ENCODE assay signal across 16 cellular contexts in genomic region chr11:26778000-26778757, GRCh38. TPM values are rescaled to one million over a fixed set of nuclear protein-coding genes. Genes with fewer than 3 reads are reported as not detected.
DNase-seq lines count a peak whose midpoint lies in the region; ATAC-seq, FAIRE-seq and TF ChIP-seq lines count a peak whose summit lies in the region.
"Had no signal": no experiment of that assay in that cellular context is flagged by ENCODE, and none has a peak within 500 bp of the region (broad histone marks: within the 10 kb centered on the region; RNA-seq: fewer than 3 reads in every experiment).

No MANE protein-coding gene starts in this region.

- H3K4me3 ChIP-seq in HFF-Myc (replicated peaks; ENCODE audit: low read depth, low read length) (no peak overlapping the region), SK-N-MC (peak overlapping the region; percentile 37), gastroesophageal sphincter (no peak overlapping the region)
- H3K4me3 ChIP-seq: gastrocnemius medialis, left ventricle myocardium inferior had no signal

- H3K4me1 ChIP-seq in gastroesophageal sphincter: peaks cover 0 to 22% (median 4%) of the 10 kb centered on the region in 3 donors
- H3K4me1 ChIP-seq: gastrocnemius medialis had no signal

- H3K9me3 ChIP-seq in SK-N-MC (ENCODE audit: low read depth, low read length) (no peaks in the 10 kb centered on the region), gastroesophageal sphincter (no peaks in the 10 kb centered on the region)
- H3K9me3 ChIP-seq: gastrocnemius medialis had no signal

- WGBS in gastroesophageal sphincter (ENCODE audit: low coverage in 1 of 2), 2 donors: 51 to 55% methylated on average over 8 of the region's 8 CpGs

- peak overlapping the region; percentile 64 for H3K27ac ChIP-seq in SK-N-MC
- H3K27ac ChIP-seq in gastroesophageal sphincter: peak overlapping the region in 1 of 4 donors; percentile 9
- H3K27ac ChIP-seq: gastrocnemius medialis, left ventricle myocardium inferior had no signal

- no peaks in the 10 kb centered on the region for H3K27me3 ChIP-seq in gastroesophageal sphincter
- H3K27me3 ChIP-seq: gastrocnemius medialis had no signal

- FAIRE-seq in D721Med (lab: Jason Lieb, UNC): no peak
- FAIRE-seq: HTR-8/SVneo had no signal

- peak; percentile 17 for DNase-seq in AG08396 (ENCODE audit: low spot score)
- DNase-seq in HFF-Myc (ENCODE audit: extremely low read depth, low read depth): peak; percentile 70
- DNase-seq in SK-N-MC (ENCODE audit: low read depth, low spot score): no peak
- no peak for DNase-seq in D721Med (ENCODE audit: insufficient read length, low spot score)
- DNase-seq in activated CD8-positive, alpha-beta memory T cell treated with anti-CD3 and anti-CD28 coated beads for 24 hours: no peak
- DNase-seq: activated T-cell treated with anti-CD3 and anti-CD28 coated beads for 4 hours; CD4-positive, CD25-positive, alpha-beta regulatory T cell; gastrocnemius medialis; left ventricle myocardium inferior; NCI-H2029; stimulated activated CD4-positive, alpha-beta T cell treated with anti-CD3 and anti-CD28 coated beads, Interleukin-1b, Interleukin-23, amount 100 ng/mL, for 48 hours; stimulated activated naive CD4-positive, alpha-beta T cell treated with Interleukin-2 at 50 U/mL for 16 hours had no signal

- H3K9ac ChIP-seq in SK-N-MC (ENCODE audit: insufficient read length): no peak overlapping the region

- no peak for TF ChIP-seq CTCF in HFF-Myc (IDR thresholded peaks at IDR 0.05; ENCODE audit: low read depth, low read length, missing control alignments)
- TF ChIP-seq CTCF in gastroesophageal sphincter (IDR thresholded peaks at IDR 0.05): no peak
- no peak for TF ChIP-seq CTCF in D721Med (IDR thresholded peaks at IDR 0.05; ENCODE audit: insufficient read depth, missing control alignments)

- TF ChIP-seq POLR2A in gastroesophageal sphincter (IDR thresholded peaks at IDR 0.05) (no peak), GM18505 (IDR thresholded peaks at IDR 0.05; ENCODE audit: borderline replicate concordance, extremely low read depth, insufficient read depth, insufficient read length) (no peak)

- no peak for TF ChIP-seq EP300 in gastroesophageal sphincter (IDR thresholded peaks at IDR 0.05)

- no peaks in the 10 kb centered on the region for H3K36me3 ChIP-seq in SK-N-MC (ENCODE audit: insufficient read depth, low read length)
- H3K36me3 ChIP-seq in gastroesophageal sphincter: no peaks in the 10 kb centered on the region
- H3K36me3 ChIP-seq: gastrocnemius medialis, left ventricle myocardium inferior had no signal

- ATAC-seq in gastroesophageal sphincter (peak; percentile 9), GM21786 (IDR thresholded peaks at IDR 0.05; ENCODE audit: unreplicated experiment) (no peak), GM18505 (IDR thresholded peaks at IDR 0.05; ENCODE audit: unreplicated experiment) (no peak)

RNA-seq across cellular contexts. Expression of gene SLC5A12, which starts 56.3 kb away (rescaled TPM):
- not detected for total RNA-seq in gastroesophageal sphincter
- total RNA-seq: CD4-positive, CD25-positive, alpha-beta regulatory T cell; gastrocnemius medialis; left ventricle myocardium inferior had no signal

Comparison
In these comparisons a context has a peak if more than half of its experiments do, and no peak if none do; other contexts are left out.
1. DNase-seq: peak in AG08396 (single experiment) and HFF-Myc (single experiment); none in SK-N-MC (single experiment), D721Med (single experiment) and activated CD8-positive, alpha-beta memory T cell treated with anti-CD3 and anti-CD28 coated beads for 24 hours (single experiment).